ENCODE assay signal across 8 cellular contexts in genomic region chr3:50508821-50509220, GRCh38. TPM values are rescaled to one million over a fixed set of nuclear protein-coding genes. Genes with fewer than 3 reads are reported as not detected.
"Had no signal": no experiment of that assay in that cellular context is flagged by ENCODE, and none has a peak within 500 bp of the region (broad histone marks: within the 10 kb centered on the region; RNA-seq: fewer than 3 reads in every experiment).

No MANE protein-coding gene starts in this region.

- H3K27ac Mint-ChIP-seq: GM23338, H9, HFFc6 had no signal

- H3K4me3 ChIP-seq: GM23338, K562 had no signal

- H2AFZ ChIP-seq: GM23338 had no signal

- DNase-seq: H9, HCEC 1CT, HFFc6, KG1 had no signal

- H3K4me2 ChIP-seq: GM23338 had no signal

- H3K9me3 Mint-ChIP-seq: GM23338, H9, HFFc6 had no signal

- H3K4me3 Mint-ChIP-seq: GM23338, H9, HFFc6 had no signal

- H3K27ac ChIP-seq: HL-60 had no signal

RNA-seq across cellular contexts. Expression of gene CACNA2D2, which starts 5.4 kb away (rescaled TPM):
- total RNA-seq: HepG2 had no signal
- polyA plus RNA-seq: HepG2 had no signal
